In genomic region chrX:35499071-35499862, GRCh38 we compare ENCODE assay signal across 4 cellular contexts.
"Had no signal": no experiment of that assay in that cellular context is flagged by ENCODE, and none has a peak within 500 bp of the region (broad histone marks: within the 10 kb centered on the region; RNA-seq: fewer than 3 reads in every experiment).

No MANE protein-coding gene starts in this region.

- H3K27ac Mint-ChIP-seq: GM23338, H9 had no signal

- H3K4me1 Mint-ChIP-seq: GM23338, H9 had no signal

- H3K4me3 Mint-ChIP-seq: GM23338, H9 had no signal

- DNase-seq: H9, HCEC 1CT, IMR-90 had no signal
